Comparison of ENCODE assay signal across 9 cellular contexts in genomic region chr21:44618504-44618903, GRCh38. TPM values are rescaled to one million over a fixed set of nuclear protein-coding genes. Genes with fewer than 3 reads are reported as not detected.
A peak's percentile ranks its signal among the peaks of the same experiment; 100 is the strongest.
DNase-seq lines count a peak whose midpoint lies in the region; ATAC-seq and TF ChIP-seq lines count a peak whose summit lies in the region.
"Had no signal": no experiment of that assay in that cellular context is flagged by ENCODE, and none has a peak within 500 bp of the region (broad histone marks: within the 10 kb centered on the region; RNA-seq: fewer than 3 reads in every experiment).

No MANE protein-coding gene starts in this region.

- no peaks in the 10 kb centered on the region for H3K27me3 Mint-ChIP-seq in activated CD4-positive, alpha-beta T cell treated with anti-CD3 and anti-CD28 coated beads for 36 hours

- H3K27ac ChIP-seq in SU-DHL-6 (ENCODE audit: low read depth, low read length) (peak overlapping the region; percentile 10; the same call in 1 of the 2 replicates), fibroblast of lung (ENCODE audit: insufficient read depth, low read length) (no peak overlapping the region), sigmoid colon (no peak overlapping the region), testis (no peak overlapping the region)

- H3K79me2 ChIP-seq in SU-DHL-6 (ENCODE audit: insufficient read depth, low read length) (no peaks in the 10 kb centered on the region), fibroblast of lung (ENCODE audit: control insufficient read depth, insufficient read depth, low read length) (no peaks in the 10 kb centered on the region)

- peak; percentile 13 for TF ChIP-seq CTCF in SU-DHL-6 (IDR thresholded peaks at IDR 0.05; ENCODE audit: insufficient read depth, low read length, poor library complexity, severe bottlenecking)
- no peak for TF ChIP-seq CTCF in fibroblast of lung (conservative IDR thresholded peaks at IDR 0.05 in 1 of 2, IDR thresholded peaks at IDR 0.05 in 1 of 2; ENCODE audit: low read depth in 1 of 2, low read length in 2 of 2)
- no peak for TF ChIP-seq CTCF in sigmoid colon (IDR thresholded peaks at IDR 0.05)
- TF ChIP-seq CTCF in testis (IDR thresholded peaks at IDR 0.05): no peak

- H3K36me3 ChIP-seq in SU-DHL-6 (ENCODE audit: low read length) (no peaks in the 10 kb centered on the region), fibroblast of lung (ENCODE audit: control insufficient read depth, insufficient read depth, low read length) (no peaks in the 10 kb centered on the region), sigmoid colon (no peaks in the 10 kb centered on the region), testis (ENCODE audit: low read depth, missing control alignments) (no peaks in the 10 kb centered on the region)

- TF ChIP-seq POLR2A in sigmoid colon (IDR thresholded peaks at IDR 0.05) (no peak), testis (IDR thresholded peaks at IDR 0.05) (no peak)

- H3K9me3 Mint-ChIP-seq in activated CD4-positive, alpha-beta T cell treated with anti-CD3 and anti-CD28 coated beads for 36 hours (ENCODE audit: low read depth): peaks cover 31% of the 10 kb centered on the region

- 29 to 48% methylated on average over 4 of the region's 4 CpGs for WGBS in sigmoid colon, 2 donors
- 47% methylated on average over 4 of the region's 4 CpGs for WGBS in testis, 2 donors

- no peaks in the 10 kb centered on the region for H3K4me1 ChIP-seq in fibroblast of lung (ENCODE audit: control insufficient read depth, extremely low read depth, insufficient read depth, low read length)
- H3K4me1 ChIP-seq in sigmoid colon: no peaks in the 10 kb centered on the region
- no peaks in the 10 kb centered on the region for H3K4me1 ChIP-seq in testis

- peak; percentile 64 for ATAC-seq in activated CD4-positive, alpha-beta T cell treated with anti-CD3 and anti-CD28 coated beads for 36 hours

- H3K4me2 ChIP-seq in SU-DHL-6 (ENCODE audit: low read depth, low read length, poor library complexity, severe bottlenecking) (peak overlapping the region; percentile 13), fibroblast of lung (ENCODE audit: extremely low read depth, insufficient read depth, low read length) (no peak overlapping the region)

- H3K9me3 ChIP-seq in SU-DHL-6 (ENCODE audit: insufficient read depth, low read length) (no peaks in the 10 kb centered on the region; the same call in 1 of the 2 replicates), fibroblast of lung (ENCODE audit: control insufficient read depth, insufficient read depth, low read depth, low read length) (no peaks in the 10 kb centered on the region), sigmoid colon (peaks cover 0 to 8% (median 1%) of the 10 kb centered on the region in 4 donors), testis (no peaks in the 10 kb centered on the region)

- peak; percentile 27 for DNase-seq in activated CD4-positive, alpha-beta T cell treated with anti-CD3 and anti-CD28 coated beads for 36 hours
- DNase-seq in activated CD4-positive, alpha-beta T cell treated with anti-CD3 and anti-CD28 coated beads for 4 hours: no peak
- DNase-seq in fibroblast of lung (ENCODE audit: low read depth in 2 of 2) (peak; percentile 1 to 2), sigmoid colon (peak; percentile 66), testis (no peak), NCI-H2029 treated with DMSO at 0.1 percent for 48 hours (lab: John Stamatoyannopoulos, UW) (no peak), NCI-H146 (lab: John Stamatoyannopoulos, UW) (no peak)

- H3K4me3 Mint-ChIP-seq in activated CD4-positive, alpha-beta T cell treated with anti-CD3 and anti-CD28 coated beads for 36 hours: peak overlapping the region; percentile 18

- H3K27ac Mint-ChIP-seq in activated CD4-positive, alpha-beta T cell treated with anti-CD3 and anti-CD28 coated beads for 36 hours: peak overlapping the region; percentile 90

- no peaks in the 10 kb centered on the region for H3F3A ChIP-seq in SU-DHL-6 (ENCODE audit: insufficient read depth)

- H4K20me1 ChIP-seq in SU-DHL-6 (ENCODE audit: low read depth, low read length): no peaks in the 10 kb centered on the region
- H4K20me1 ChIP-seq in fibroblast of lung (ENCODE audit: control insufficient read depth, extremely low read depth, insufficient read depth, low read length): no peaks in the 10 kb centered on the region

- H3K27me3 ChIP-seq in SU-DHL-6 (ENCODE audit: low read length) (no peaks in the 10 kb centered on the region), fibroblast of lung (ENCODE audit: control insufficient read depth, insufficient read depth, low read length) (no peaks in the 10 kb centered on the region), sigmoid colon (peaks cover 0 to 9% (median 5%) of the 10 kb centered on the region in 3 donors), testis (no peaks in the 10 kb centered on the region)

- intact Hi-C loops in activated CD4-positive, alpha-beta T cell treated with anti-CD3 and anti-CD28 coated beads for 36 hours (cut with DNase I, micrococcal nuclease): loop anchor here (5.0 kb wide), 2 partner anchors 34 to 71 kb away; partner anchors contain the start of gene KRTAP12-4 (in 1 of the 2)
- intact Hi-C loops in sigmoid colon (cut with DNase I): no loop called here
- intact Hi-C loops in testis (cut with DNase I; ENCODE audit: low total_unique reads): no loop called here

- TF ChIP-seq EP300 in sigmoid colon (IDR thresholded peaks at IDR 0.05): no peak

- CTCF ChIA-PET in activated CD4-positive, alpha-beta T cell treated with anti-CD3 and anti-CD28 coated beads for 36 hours (lab: Charles Lee): interaction anchor here (0.8 kb wide), 1 partner anchor 9 kb away, joined by 3 read pairs; no protein-coding TSS in a partner anchor

- POLR2A ChIA-PET in activated CD4-positive, alpha-beta T cell treated with anti-CD3 and anti-CD28 coated beads for 36 hours (lab: Charles Lee): interaction anchor here (1.0 kb wide), 1 partner anchor 254 kb away, joined by 3 read pairs; no protein-coding TSS in a partner anchor

- no peaks in the 10 kb centered on the region for H3K9me2 ChIP-seq in SU-DHL-6 (replicated peaks; ENCODE audit: insufficient read depth, low read length)

- no peak overlapping the region for H3K4me3 ChIP-seq in SU-DHL-6 (ENCODE audit: insufficient read depth, low read length, poor library complexity, severe bottlenecking)
- H3K4me3 ChIP-seq in fibroblast of lung (replicated peaks in 1 of 4; ENCODE audit: control extremely low read depth in 1 of 4, insufficient read depth in 1 of 4, low read depth in 3 of 4, low read length in 4 of 4): no peak overlapping the region
- no peak overlapping the region for H3K4me3 ChIP-seq in sigmoid colon
- no peak overlapping the region for H3K4me3 ChIP-seq in testis

- H3K4me1 Mint-ChIP-seq in activated CD4-positive, alpha-beta T cell treated with anti-CD3 and anti-CD28 coated beads for 36 hours: peaks cover 45% of the 10 kb centered on the region

- H3K36me3 Mint-ChIP-seq in activated CD4-positive, alpha-beta T cell treated with anti-CD3 and anti-CD28 coated beads for 36 hours (ENCODE audit: low read depth): peaks cover 21% of the 10 kb centered on the region

- H2AFZ ChIP-seq in SU-DHL-6 (ENCODE audit: low read depth, low read length, severe bottlenecking) (peak overlapping the region; percentile 55), fibroblast of lung (ENCODE audit: low read length) (no peak overlapping the region)

- H3K9ac ChIP-seq in SU-DHL-6 (ENCODE audit: low read length) (no peak overlapping the region), fibroblast of lung (ENCODE audit: insufficient read depth, low read length) (no peak overlapping the region)

RNA-seq across cellular contexts. Expression of gene KRTAP10-8, which starts 6.6 kb away (rescaled TPM):
- total RNA-seq in activated CD4-positive, alpha-beta T cell treated with anti-CD3 and anti-CD28 coated beads for 36 hours: not detected
- total RNA-seq in fibroblast of lung (not detected in 2 replicates), sigmoid colon (not detected), testis (not detected)
- polyA plus RNA-seq in fibroblast of lung (not detected in 2 replicates), sigmoid colon (not detected), testis (ENCODE audit: insufficient read depth, low read depth, low replicate concordance) (not detected)
- not detected in 2 replicates for polyA plus RNA-seq in fibroblast of lung (2012)
- polyA minus RNA-seq in fibroblast of lung (ENCODE audit: low replicate concordance): not detected in 2 replicates
- total RNA-seq: HT1080 had no signal

RNA-seq across cellular contexts. Expression of gene KRTAP10-9, which starts 8.4 kb away (rescaled TPM):
- not detected for total RNA-seq in activated CD4-positive, alpha-beta T cell treated with anti-CD3 and anti-CD28 coated beads for 36 hours
- total RNA-seq in fibroblast of lung: not detected in 2 replicates
- polyA plus RNA-seq in fibroblast of lung: not detected in 2 replicates
- polyA plus RNA-seq in fibroblast of lung (2012): not detected in 2 replicates
- not detected in 2 replicates for polyA minus RNA-seq in fibroblast of lung (ENCODE audit: low replicate concordance)
- not detected for total RNA-seq in sigmoid colon
- polyA plus RNA-seq in sigmoid colon: not detected
- total RNA-seq in testis: not detected
- not detected for polyA plus RNA-seq in testis (ENCODE audit: insufficient read depth, low read depth, low replicate concordance)
- total RNA-seq: HT1080 had no signal

RNA-seq across cellular contexts. Expression of gene KRTAP10-7, which starts 18.1 kb away (rescaled TPM):
- not detected for total RNA-seq in activated CD4-positive, alpha-beta T cell treated with anti-CD3 and anti-CD28 coated beads for 36 hours
- total RNA-seq in fibroblast of lung (not detected in 2 replicates), sigmoid colon (not detected), testis (under 1 TPM in 1 of 2 donors, not detected in 1; 0.31 TPM)
- polyA plus RNA-seq in fibroblast of lung (not detected in 2 replicates), sigmoid colon (not detected), testis (ENCODE audit: insufficient read depth, low read depth, low replicate concordance) (not detected)
- polyA plus RNA-seq in fibroblast of lung (2012): not detected in 2 replicates
- polyA minus RNA-seq in fibroblast of lung (ENCODE audit: low replicate concordance): not detected in 2 replicates
- total RNA-seq: HT1080 had no signal

RNA-seq across cellular contexts. Expression of gene KRTAP10-10, which starts 18.7 kb away (rescaled TPM):
- total RNA-seq in activated CD4-positive, alpha-beta T cell treated with anti-CD3 and anti-CD28 coated beads for 36 hours: not detected
- not detected in 2 replicates for total RNA-seq in fibroblast of lung
- polyA plus RNA-seq in fibroblast of lung: not detected in 2 replicates
- not detected in 2 replicates for polyA plus RNA-seq in fibroblast of lung (2012)
- polyA minus RNA-seq in fibroblast of lung (ENCODE audit: low replicate concordance): not detected in 2 replicates
- not detected for total RNA-seq in sigmoid colon
- polyA plus RNA-seq in sigmoid colon: not detected
- not detected for total RNA-seq in testis
- polyA plus RNA-seq in testis (ENCODE audit: insufficient read depth, low read depth, low replicate concordance): not detected
- total RNA-seq: HT1080 had no signal

RNA-seq across cellular contexts. Expression of gene KRTAP10-6, which starts 26.2 kb away (rescaled TPM):
- total RNA-seq in activated CD4-positive, alpha-beta T cell treated with anti-CD3 and anti-CD28 coated beads for 36 hours: not detected
- total RNA-seq in fibroblast of lung: not detected in 2 replicates
- polyA plus RNA-seq in fibroblast of lung: not detected in 2 replicates
- not detected in 2 replicates for polyA plus RNA-seq in fibroblast of lung (2012)
- polyA minus RNA-seq in fibroblast of lung (ENCODE audit: low replicate concordance): not detected in 2 replicates
- total RNA-seq in sigmoid colon: not detected
- not detected for polyA plus RNA-seq in sigmoid colon
- total RNA-seq in testis: not detected
- polyA plus RNA-seq in testis (ENCODE audit: insufficient read depth, low read depth, low replicate concordance): not detected
- total RNA-seq: HT1080 had no signal

Comparison
In these comparisons a context has a peak if more than half of its experiments do, and no peak if none do; other contexts are left out.
1. DNase-seq: peak in activated CD4-positive, alpha-beta T cell treated with anti-CD3 and anti-CD28 coated beads for 36 hours (single experiment), fibroblast of lung (2 of 2) and sigmoid colon (single experiment); none in activated CD4-positive, alpha-beta T cell treated with anti-CD3 and anti-CD28 coated beads for 4 hours (0 of 2), testis (single experiment), NCI-H2029 treated with DMSO at 0.1 percent for 48 hours (single experiment) and NCI-H146 (single experiment).
2. intact Hi-C loops: an anchor here in activated CD4-positive, alpha-beta T cell treated with anti-CD3 and anti-CD28 coated beads for 36 hours (5.0 kb wide); none called in sigmoid colon and testis.